ENCODE assay signal across 16 cellular contexts in the genomic region with DNA sequence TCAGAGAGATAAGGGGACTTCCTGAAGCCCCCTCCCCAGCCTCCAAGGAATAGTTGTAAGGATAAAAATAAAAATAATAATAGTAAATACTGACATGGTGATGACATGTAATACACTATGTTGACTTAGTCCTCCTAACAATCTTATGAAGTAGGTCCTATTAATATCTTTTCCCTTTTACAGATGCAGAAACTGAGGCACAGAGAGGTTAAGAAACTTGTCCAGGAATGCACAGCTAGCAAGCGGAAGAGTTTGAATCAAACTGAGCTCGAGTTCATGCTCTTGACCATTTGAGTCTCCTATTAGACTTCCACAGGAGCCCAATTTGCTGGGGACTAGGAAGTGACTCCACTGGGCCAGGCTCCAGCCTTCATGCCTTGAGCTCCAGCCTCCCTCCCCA.
DNase-seq lines count a peak whose midpoint lies in the region; TF ChIP-seq lines count a peak whose summit lies in the region.
"Had no signal": no experiment of that assay in that cellular context is flagged by ENCODE, and none has a peak within 500 bp of the region (broad histone marks: within the 10 kb centered on the region; RNA-seq: fewer than 3 reads in every experiment).

No MANE protein-coding gene starts in this region.

- H3K9ac ChIP-seq in neuronal stem cell (ENCODE audit: low read depth, low read length, poor library complexity) = no peak overlapping the region
- H3K9ac ChIP-seq: BLaER1 treated with 17β-estradiol and CSF1 and Interleukin-3, amounts not matched to agents 10 nM and 100 nM had no signal

- TF ChIP-seq POLR2A in spleen (IDR thresholded peaks at IDR 0.05) = no peak

- no peak overlapping the region for H2BK15ac ChIP-seq in neuronal stem cell (ENCODE audit: low read length)

- TF ChIP-seq CTCF in HEK293 (tag by site-specific recombination; IDR thresholded peaks at IDR 0.05) (no peak), spleen (IDR thresholded peaks at IDR 0.05 in 8 of 11, conservative IDR thresholded peaks at IDR 0.05 in 3 of 11) (no peak)

- no CpG with 5 or more reads among the region's 2 CpGs for WGBS in neuronal stem cell (ENCODE audit: extremely low coverage in 2 of 2, insufficient read length in 2 of 2, insufficient replicate concordance in 1 of 2), 2 donors
- 73 to 92% (median 81%) methylated on average over 2 of the region's 2 CpGs for WGBS in spleen, 5 donors

- no peak overlapping the region for H2BK5ac ChIP-seq in neuronal stem cell (ENCODE audit: low read length)

- CTCF ChIA-PET in HEK293 (lab: Yijun Ruan, JAX) = interaction anchor here (0.6 kb wide), 3 partner anchors 12 to 485 kb away, joined by 3 to 4 read pairs (median 3); no protein-coding TSS in a partner anchor

- H3K36me3 ChIP-seq in HEK293 (ENCODE audit: control insufficient read depth in 2 of 2, insufficient read depth in 1 of 2, low read length in 2 of 2) (no peaks in the 10 kb centered on the region), neuronal stem cell (replicated peaks in 1 of 2; ENCODE audit: control insufficient read depth in 2 of 2, insufficient read depth in 2 of 2, low read length in 2 of 2) (no peaks in the 10 kb centered on the region), spleen (no peaks in the 10 kb centered on the region), H7 (replicated peaks; ENCODE audit: control insufficient read depth, insufficient read depth, low read length) (no peaks in the 10 kb centered on the region)
- H3K36me3 ChIP-seq: BLaER1 treated with 17β-estradiol and CSF1 and Interleukin-3, amounts not matched to agents 10 nM and 100 nM had no signal

- H3K23ac ChIP-seq in neuronal stem cell (ENCODE audit: low read depth, low read length, poor library complexity) = no peak overlapping the region

- H3K27ac ChIP-seq in HEK293 (ENCODE audit: extremely low read depth, low read depth, low read length) = no peak overlapping the region
- no peak overlapping the region for H3K27ac ChIP-seq in neuronal stem cell (replicated peaks; ENCODE audit: low read length)
- no peak overlapping the region for H3K27ac ChIP-seq in spleen
- H3K27ac ChIP-seq: 22Rv1; A549; BLaER1 treated with 17β-estradiol and CSF1 and Interleukin-3, amounts not matched to agents 10 nM and 100 nM; C4-2B had no signal

- intact Hi-C loops in spleen (cut with DNase I; ENCODE audit: low total_unique reads) = no loop called here

- no peak overlapping the region for H3K4me2 ChIP-seq in neuronal stem cell (ENCODE audit: insufficient read depth, low read length, poor library complexity, severe bottlenecking)
- H3K4me2 ChIP-seq: A549; BLaER1 treated with 17β-estradiol and CSF1 and Interleukin-3, amounts not matched to agents 10 nM and 100 nM had no signal

- H4K8ac ChIP-seq in neuronal stem cell (ENCODE audit: low read depth, low read length) = no peak overlapping the region

- H3K4me3 ChIP-seq in HEK293 (ENCODE audit: low read depth, low read length) (no peak overlapping the region), neuronal stem cell (ENCODE audit: low read length in 2 of 2) (no peak overlapping the region), spleen (no peak overlapping the region), H7 (ENCODE audit: insufficient read depth, low read depth, low read length) (no peak overlapping the region)
- H3K4me3 ChIP-seq: A549; BLaER1 treated with 17β-estradiol and CSF1 and Interleukin-3, amounts not matched to agents 10 nM and 100 nM had no signal

- no peak overlapping the region for H3K18ac ChIP-seq in neuronal stem cell (ENCODE audit: low read length)

- DNase-seq in neuronal stem cell (ENCODE audit: low spot score) (no peak), spleen (peak; percentile 14), H7 (no peak), anterior cingulate cortex (lab: John Stamatoyannopoulos, UW) (no peak)
- DNase-seq: AML-193; Caco-2; Calu3; CD4-positive, alpha-beta T cell; CD8-positive, alpha-beta T cell; DMS79 treated with DMSO at 0.1 percent for 48 hours; GF-D8 had no signal

- H2AK5ac ChIP-seq in neuronal stem cell (ENCODE audit: low read depth, low read length) = peak overlapping the region; percentile 44

- no peak overlapping the region for H3K14ac ChIP-seq in neuronal stem cell (ENCODE audit: low read length)

- POLR2A ChIA-PET in HEK293 (lab: Yijun Ruan, JAX) = no interaction called here

- H3K4ac ChIP-seq in neuronal stem cell (ENCODE audit: low read length) = no peak overlapping the region

- no peak overlapping the region for H4K91ac ChIP-seq in neuronal stem cell (ENCODE audit: low read depth, low read length, poor library complexity)

- H3K27me3 ChIP-seq in neuronal stem cell (ENCODE audit: control insufficient read depth in 3 of 3, insufficient read depth in 3 of 3, low read depth in 1 of 3, low read length in 3 of 3) = peaks cover 0 to 3% (median 0%) of the 10 kb centered on the region in 3 experiments
- H3K27me3 ChIP-seq in spleen (replicated peaks in 1 of 7) = peaks cover 0 to 73% (median 6%) of the 10 kb centered on the region in 7 donors
- H3K27me3 ChIP-seq in H7 (ENCODE audit: control insufficient read depth, insufficient read depth, low read length) = no peaks in the 10 kb centered on the region; the same call in 1 of the 2 replicates
- H3K27me3 ChIP-seq: BLaER1 treated with 17β-estradiol and CSF1 and Interleukin-3, amounts not matched to agents 10 nM and 100 nM had no signal

- peak overlapping the region; percentile 13 for H2BK120ac ChIP-seq in neuronal stem cell (ENCODE audit: low read depth, low read length)

- no peak overlapping the region for H2AFZ ChIP-seq in neuronal stem cell (ENCODE audit: low read length)

- H3K4me1 ChIP-seq in HEK293 (ENCODE audit: control insufficient read depth, insufficient read depth, low read length) (no peaks in the 10 kb centered on the region), neuronal stem cell (ENCODE audit: control insufficient read depth in 2 of 2, insufficient read depth in 1 of 2, low read depth in 1 of 2, low read length in 2 of 2) (peaks cover 0 to 5% of the 10 kb centered on the region in 2 donors), spleen (no peaks in the 10 kb centered on the region)
- H3K4me1 ChIP-seq: A549, Caco-2 had no signal

- no peak overlapping the region for H2BK12ac ChIP-seq in neuronal stem cell (ENCODE audit: low read length)

- H3K79me1 ChIP-seq in neuronal stem cell (ENCODE audit: low read depth, low read length) = no peaks in the 10 kb centered on the region

- no peaks in the 10 kb centered on the region for H3K9me3 ChIP-seq in HEK293 (ENCODE audit: control insufficient read depth, insufficient read depth, low read depth, low read length)
- no peaks in the 10 kb centered on the region for H3K9me3 ChIP-seq in neuronal stem cell (replicated peaks in 1 of 2; ENCODE audit: control insufficient read depth in 2 of 2, insufficient read depth in 1 of 2, low read depth in 1 of 2, low read length in 2 of 2)
- H3K9me3 ChIP-seq in spleen = no peaks in the 10 kb centered on the region
- H3K9me3 ChIP-seq: A549; BLaER1 treated with 17β-estradiol and CSF1 and Interleukin-3, amounts not matched to agents 10 nM and 100 nM; Caco-2 had no signal

TF ChIP-seq in HEK293, 187 proteins besides CTCF, POLR2A, EP300 and RAD21:
- TF ChIP-seq ZNF768 (tag by site-specific recombination; IDR thresholded peaks at IDR 0.05) = 0 out of 2 replicates have a peak, but pooled peaks have one; percentile 31
- TF ChIP-seq, protein P1, sequence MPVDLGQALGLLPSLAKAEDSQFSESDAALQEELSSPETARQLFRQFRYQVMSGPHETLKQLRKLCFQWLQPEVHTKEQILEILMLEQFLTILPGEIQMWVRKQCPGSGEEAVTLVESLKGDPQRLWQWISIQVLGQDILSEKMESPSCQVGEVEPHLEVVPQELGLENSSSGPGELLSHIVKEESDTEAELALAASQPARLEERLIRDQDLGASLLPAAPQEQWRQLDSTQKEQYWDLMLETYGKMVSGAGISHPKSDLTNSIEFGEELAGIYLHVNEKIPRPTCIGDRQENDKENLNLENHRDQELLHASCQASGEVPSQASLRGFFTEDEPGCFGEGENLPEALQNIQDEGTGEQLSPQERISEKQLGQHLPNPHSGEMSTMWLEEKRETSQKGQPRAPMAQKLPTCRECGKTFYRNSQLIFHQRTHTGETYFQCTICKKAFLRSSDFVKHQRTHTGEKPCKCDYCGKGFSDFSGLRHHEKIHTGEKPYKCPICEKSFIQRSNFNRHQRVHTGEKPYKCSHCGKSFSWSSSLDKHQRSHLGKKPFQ (tag by site-specific recombination; IDR thresholded peaks at IDR 0.05) = no peak
